ENCODE assay signal across 25 cellular contexts in the genomic region with DNA sequence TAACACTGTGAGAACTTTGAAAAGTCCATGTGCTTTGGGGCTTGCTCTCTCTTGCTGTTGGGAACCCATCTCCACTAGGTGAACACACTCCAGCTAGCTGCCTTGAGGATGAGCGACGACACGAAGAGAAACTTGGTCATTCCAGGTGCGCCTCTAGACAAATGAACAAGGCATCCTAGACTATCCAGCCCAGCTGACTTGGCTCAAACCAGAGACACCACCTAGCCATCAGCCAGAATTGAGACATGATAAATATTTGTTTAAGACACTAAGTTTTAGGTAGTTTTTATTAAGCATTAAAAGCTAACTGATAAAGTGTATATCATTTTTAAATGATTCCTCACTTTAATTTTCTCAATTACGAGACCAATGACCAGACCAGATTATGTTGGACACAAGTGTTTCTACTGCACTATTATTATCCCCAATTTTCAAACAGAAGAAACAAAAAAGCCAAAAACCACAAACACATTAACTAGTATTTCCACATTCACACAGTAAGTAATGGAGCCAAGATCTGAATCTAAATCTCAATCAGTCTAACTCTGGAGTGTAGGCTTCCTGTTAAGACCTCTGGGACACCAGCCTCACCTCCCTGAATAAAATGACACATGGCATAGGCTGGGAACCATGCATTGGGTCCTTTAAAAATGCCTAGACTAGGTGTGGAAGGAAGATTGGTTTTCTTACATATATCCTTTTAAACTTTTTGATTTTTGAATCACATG.
"Had no signal": no experiment of that assay in that cellular context is flagged by ENCODE, and none has a peak within 500 bp of the region (broad histone marks: within the 10 kb centered on the region; RNA-seq: fewer than 3 reads in every experiment).

No MANE protein-coding gene starts in this region.

- ATAC-seq: foreskin keratinocyte, gastroesophageal sphincter, heart left ventricle, left colon, left lung, left ventricle myocardium superior, lower lobe of right lung, mucosa of descending colon had no signal

- H3K36me3 Mint-ChIP-seq: immature natural killer cell, mesothelial cell of epicardium had no signal

- H3K4me2 ChIP-seq: hepatocyte had no signal

- H3K27ac Mint-ChIP-seq: immature natural killer cell, mesothelial cell of epicardium had no signal

- H3K79me2 ChIP-seq: hepatocyte had no signal

- H3K9me3 Mint-ChIP-seq: mesothelial cell of epicardium had no signal

- H3K9me3 ChIP-seq: esophagus muscularis mucosa, gastroesophageal sphincter, left lung had no signal

- H3K36me3 ChIP-seq: esophagus muscularis mucosa, gastroesophageal sphincter, heart left ventricle, left lung, lower lobe of right lung had no signal

- H3K27me3 ChIP-seq: dorsolateral prefrontal cortex, foreskin keratinocyte, gastroesophageal sphincter, hepatocyte, left lung had no signal

- H3K4me3 Mint-ChIP-seq: immature natural killer cell, mesothelial cell of epicardium had no signal

- H3K27ac ChIP-seq: coronary artery, dorsolateral prefrontal cortex, esophagus muscularis mucosa, foreskin keratinocyte, gastroesophageal sphincter, heart left ventricle, hepatocyte, left lung, lower lobe of right lung had no signal

- FAIRE-seq: colon, endothelial cell of umbilical vein, frontal cortex, kidney had no signal

- H2AFZ ChIP-seq: hepatocyte had no signal

- H3K4me1 ChIP-seq: esophagus muscularis mucosa, foreskin keratinocyte, gastroesophageal sphincter, heart left ventricle, left lung, lower lobe of right lung had no signal

- H3K4me3 ChIP-seq: coronary artery, dorsolateral prefrontal cortex, esophagus muscularis mucosa, gastroesophageal sphincter, heart left ventricle, hepatocyte, left lung, lower lobe of right lung, mucosa of descending colon had no signal

- H3K4me1 Mint-ChIP-seq: immature natural killer cell, mesothelial cell of epicardium had no signal

- DNase-seq: dermis blood vessel endothelial cell; dorsolateral prefrontal cortex; effector CD4-positive, alpha-beta T cell; effector memory CD4-positive, alpha-beta T cell; foreskin keratinocyte; heart left ventricle; hypothalamus; immature natural killer cell; islet precursor cell; kidney; kidney glomerular epithelial cell; left colon; left lung; left ventricle myocardium superior; lower lobe of right lung; mesenchymal stem cell; mucosa of descending colon had no signal
